1 cellular context compared by ENCODE assay signal in genomic region chr11:44695169-44695833, GRCh38.
TF ChIP-seq lines count a peak whose summit lies in the region.

No MANE protein-coding gene starts in this region.

TF ChIP-seq in GM23338, 12 proteins besides CTCF, POLR2A, EP300 and RAD21 (continued from another document):
- no peak for TF ChIP-seq ZNF462 (CRISPR knock-in tag; IDR thresholded peaks at IDR 0.05)
